ENCODE assay signal across 16 cellular contexts in the genomic region with DNA sequence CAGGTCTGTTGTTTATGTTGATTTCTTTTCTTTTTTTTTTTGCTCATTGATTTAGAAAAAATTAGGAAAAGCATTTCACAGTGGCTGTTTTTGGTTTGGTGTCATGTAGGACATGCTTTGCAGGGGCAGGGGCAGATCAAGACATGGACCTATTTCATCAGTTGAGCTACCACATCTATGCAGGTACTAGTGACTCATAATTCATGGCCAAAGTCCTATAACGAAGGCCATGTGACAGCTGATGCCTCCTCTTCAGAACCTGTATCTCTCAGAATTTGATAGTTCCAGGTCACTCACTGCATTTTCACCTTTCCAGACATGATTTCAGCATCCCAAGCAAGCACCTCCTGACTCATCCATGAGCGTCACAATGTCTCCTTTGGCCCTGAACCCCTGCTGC.
DNase-seq lines count a peak whose midpoint lies in the region; ATAC-seq lines count a peak whose summit lies in the region.
"Had no signal": no experiment of that assay in that cellular context is flagged by ENCODE, and none has a peak within 500 bp of the region (broad histone marks: within the 10 kb centered on the region; RNA-seq: fewer than 3 reads in every experiment).

No MANE protein-coding gene starts in this region.

- no peak for ATAC-seq in HG02981 (IDR thresholded peaks at IDR 0.05; ENCODE audit: unreplicated experiment)
- ATAC-seq: CD8-positive, alpha-beta T cell; GM23338; HCT116 had no signal

- peak; percentile 63 for DNase-seq in DMS53 (lab: John Stamatoyannopoulos, UW)
- DNase-seq in SW480 (ENCODE audit: low spot score), result peak; percentile 81
- peak; percentile 12 for DNase-seq in mucosa of gallbladder (ENCODE audit: low spot score)
- DNase-seq in activated CD4-positive, alpha-beta T cell treated with anti-CD3 and anti-CD28 coated beads for 48 hours, result no peak
- no peak for DNase-seq in foreskin melanocyte
- DNase-seq: 8988T; Caco-2; CD4-positive, CD25-positive, alpha-beta regulatory T cell; CD8-positive, alpha-beta T cell; DMS153; DMS79 treated with DMSO at 0.1 percent for 48 hours; GF-D8; H9 had no signal

Comparison
In these comparisons a context has a peak if more than half of its experiments do, and no peak if none do; other contexts are left out.
1. DNase-seq: peak in DMS53 (single experiment), SW480 (single experiment) and mucosa of gallbladder (single experiment); none in activated CD4-positive, alpha-beta T cell treated with anti-CD3 and anti-CD28 coated beads for 48 hours (single experiment) and foreskin melanocyte (single experiment).